ENCODE assay signal across 10 cellular contexts in the genomic region with DNA sequence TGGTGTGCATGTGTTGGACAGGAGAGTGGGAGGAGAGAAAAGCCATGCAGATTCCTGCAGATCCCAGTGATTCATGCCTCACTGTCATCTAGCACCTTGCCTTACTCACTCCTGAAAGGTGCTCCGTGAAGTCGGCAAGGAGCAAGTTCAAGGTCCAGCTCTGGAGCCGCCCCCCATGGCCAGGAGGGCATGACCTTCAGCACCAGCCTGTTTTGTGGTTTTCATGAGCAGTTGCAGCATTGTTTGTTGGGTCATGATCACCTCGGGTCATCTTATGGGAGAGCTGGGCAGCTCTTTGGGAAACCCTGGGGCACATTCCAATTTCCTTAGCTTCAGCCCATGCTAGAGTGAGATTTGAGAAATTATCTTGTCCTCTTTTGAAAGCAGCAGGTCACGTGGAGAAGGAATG.
"Had no signal": no experiment of that assay in that cellular context is flagged by ENCODE, and none has a peak within 500 bp of the region (broad histone marks: within the 10 kb centered on the region; RNA-seq: fewer than 3 reads in every experiment).

No MANE protein-coding gene starts in this region.

- DNase-seq: activated CD4-positive, alpha-beta memory T cell treated with anti-CD3 and anti-CD28 coated beads for 36 hours; activated gamma-delta T cell; activated T-cell treated with anti-CD3 and anti-CD28 coated beads, Interleukin-2, amount 50 U/mL, for 4 hours; anterior cingulate cortex; dorsolateral prefrontal cortex; esophagus squamous epithelium; foreskin fibroblast; ovary; tibial artery had no signal

- ATAC-seq: activated T-cell treated with anti-CD3 and anti-CD28 coated beads, Interleukin-2, amount 50 U/mL, for 4 hours had no signal

- H3K27ac ChIP-seq: dorsolateral prefrontal cortex, esophagus squamous epithelium, neural progenitor cell, ovary, tibial artery had no signal
